Comparison of ENCODE assay signal across 8 cellular contexts in the genomic region with DNA sequence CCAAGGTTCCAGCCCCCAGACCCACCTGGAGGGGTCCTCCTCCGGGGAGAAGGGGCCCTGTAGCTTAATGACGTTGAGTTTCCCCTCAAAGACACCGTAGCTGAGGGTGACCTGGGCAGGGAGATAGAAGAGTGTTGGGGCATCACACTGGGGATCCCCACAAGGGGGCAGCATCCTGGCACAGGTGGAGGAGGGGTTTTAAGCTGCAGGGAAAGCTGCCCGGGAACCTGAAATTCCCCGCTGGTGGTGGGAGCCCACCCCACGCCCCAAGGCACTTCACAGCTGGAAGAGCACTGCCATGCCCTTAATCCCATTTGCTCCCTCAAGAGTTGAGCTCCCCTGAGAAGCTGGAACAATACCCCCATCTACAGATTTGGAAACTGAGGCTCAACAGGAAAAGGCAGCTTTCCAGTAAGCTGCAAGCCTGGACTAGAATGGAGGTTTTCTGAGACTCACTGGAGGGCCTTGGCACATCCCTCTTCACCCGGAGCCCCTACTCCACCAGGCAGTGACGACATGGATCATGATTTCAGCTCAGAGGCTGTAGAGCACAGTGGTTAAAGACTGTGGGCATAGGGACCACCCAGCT. TPM values are rescaled to one million over a fixed set of nuclear protein-coding genes. Genes with fewer than 3 reads are reported as not detected.
DNase-seq lines count a peak whose midpoint lies in the region; ATAC-seq, FAIRE-seq and TF ChIP-seq lines count a peak whose summit lies in the region.

No MANE protein-coding gene starts in this region.

- no peak overlapping the region for H3K4me3 ChIP-seq in heart right ventricle
- H3K4me3 ChIP-seq in Peyer's patch, result no peak overlapping the region
- H3K4me3 ChIP-seq in GM12878, result no peak overlapping the region

- H3K27ac ChIP-seq in heart right ventricle, result no peak overlapping the region
- no peak overlapping the region for H3K27ac ChIP-seq in Peyer's patch
- H3K27ac ChIP-seq in GM12878 (ENCODE audit: control insufficient read depth, insufficient read depth), result no peak overlapping the region

- BruUV-seq in GM12878 (replicated peaks; lab: Mats Ljungman, UMichigan), result no TSS peak

- H3K9ac ChIP-seq in GM12878 (ENCODE audit: control insufficient read depth, insufficient read depth, low read length), result no peak overlapping the region

- WGBS in heart right ventricle, 2 donors, result 32 to 33% methylated on average over 8 of the region's 8 CpGs
- 49% methylated on average over 8 of the region's 8 CpGs for WGBS in GM12878 (ENCODE audit: insufficient coverage, insufficient replicate concordance, low lambda C conversion rate, missing lambda C conversion rate)

- peaks cover 0 to 51% (median 20%) of the 10 kb centered on the region in 7 donors for H3K27me3 ChIP-seq in heart right ventricle
- H3K27me3 ChIP-seq in Peyer's patch, result no peaks in the 10 kb centered on the region
- no peaks in the 10 kb centered on the region for H3K27me3 ChIP-seq in GM12878 (replicated peaks in 1 of 2; ENCODE audit: control insufficient read depth in 2 of 2, insufficient read depth in 2 of 2, low read length in 1 of 2)

- 0 out of 2 replicates have a peak, but pooled peaks have one; percentile 23 for TF ChIP-seq RAD21 in GM12878 (IDR thresholded peaks at IDR 0.05; ENCODE audit: insufficient read depth, low read depth, low read length)

- TF ChIP-seq POLR2A in Peyer's patch (IDR thresholded peaks at IDR 0.05), result no peak
- TF ChIP-seq POLR2A in GM12878 (IDR thresholded peaks at IDR 0.05; ENCODE audit: low read depth, low read length), result no peak

- H3K9me3 ChIP-seq in heart right ventricle, result no peaks in the 10 kb centered on the region
- H3K9me3 ChIP-seq in Peyer's patch, result no peaks in the 10 kb centered on the region
- H3K9me3 ChIP-seq in GM12878 (replicated peaks; ENCODE audit: control insufficient read depth, insufficient read depth, low read length), result no peaks in the 10 kb centered on the region

- ATAC-seq in heart right ventricle (peak in 3 of 8 donors; percentile 11 to 35 (median 25)), Right ventricle myocardium superior (ENCODE audit: poor library complexity) (no peak), GM12878 (peak; percentile 74), GM21447 (IDR thresholded peaks at IDR 0.05; ENCODE audit: unreplicated experiment) (no peak)

- no peaks in the 10 kb centered on the region for H3K79me2 ChIP-seq in GM12878 (ENCODE audit: control insufficient read depth, insufficient read depth, low read length)

- FAIRE-seq in GM12878 (lab: Jason Lieb, UNC), result no peak

- RAD21 ChIA-PET in GM12878 (lab: Charles Lee; ENCODE audit: unreplicated experiment), result interaction anchor here (0.7 to 2.0 kb wide), 8 partner anchors 11 to 217 kb away, joined by 3 to 22 read pairs (median 3); no protein-coding TSS in a partner anchor

- no peak for TF ChIP-seq EP300 in GM12878 (IDR thresholded peaks at IDR 0.05; ENCODE audit: borderline replicate concordance in 1 of 2, control insufficient read depth in 1 of 2, low read depth in 2 of 2, low read length in 2 of 2)

- no peak for DNase-seq in heart right ventricle
- DNase-seq in Right ventricle myocardium superior, result no peak
- DNase-seq in Peyer's patch, result peak in 2 of 3 donors; percentile 69 to 76
- no peak for DNase-seq in GM12878 (ENCODE audit: low read depth, low spot score)
- peak; percentile 38 for DNase-seq in myocyte (ENCODE audit: low read depth)
- no peak for DNase-seq in SK-N-DZ (ENCODE audit: low spot score)
- DNase-seq in DMS79 treated with DMSO at 0.1 percent for 48 hours (lab: John Stamatoyannopoulos, UW), result no peak

- peaks cover 0 to 86% (median 0%) of the 10 kb centered on the region in 9 donors for H3K36me3 ChIP-seq in heart right ventricle
- H3K36me3 ChIP-seq in Peyer's patch, result peaks cover 0 to 27% (median 0%) of the 10 kb centered on the region in 3 donors
- H3K36me3 ChIP-seq in GM12878 (ENCODE audit: control insufficient read depth in 2 of 2, insufficient read depth in 2 of 2, low read length in 1 of 2), result peaks cover 11 to 12% of the 10 kb centered on the region in 2 experiments; a peak in 3 of 4 replicates

- no peak overlapping the region for H2AFZ ChIP-seq in GM12878 (ENCODE audit: control insufficient read depth, low read depth, low read length)

- CTCF ChIA-PET in GM12878 (lab: Yijun Ruan, JAX), result interaction anchor here (0.5 to 4.4 kb wide), 30 partner anchors 9 to 493 kb away, joined by 3 to 75 read pairs (median 4); a partner anchor contains a TSS

- in situ Hi-C loops in GM12878 (cut with MboI), result no loop called here

- intact Hi-C loops in heart right ventricle (cut with DNase I), result no loop called here
- intact Hi-C loops in Right ventricle myocardium superior (cut with DNase I), result no loop called here
- intact Hi-C loops in GM12878 (cut with micrococcal nuclease; ENCODE audit: unreplicated experiment), result no loop called here

- SMC1A ChIA-PET in GM12878 (lab: Charles Lee; ENCODE audit: uncharacterized antibody, unreplicated experiment), result interaction anchor here (0.8 to 2.0 kb wide), 11 partner anchors 8 to 205 kb away, joined by 3 to 15 read pairs (median 4); a partner anchor contains a TSS

- H3K4me2 ChIP-seq in GM12878 (ENCODE audit: control insufficient read depth, insufficient read depth), result no peak overlapping the region

- POLR2A ChIA-PET in GM12878 (lab: Charles Lee), result no interaction called here

- H3K4me1 ChIP-seq in heart right ventricle (no peaks in the 10 kb centered on the region), Peyer's patch (peaks cover 0 to 6% (median 0%) of the 10 kb centered on the region in 4 donors), GM12878 (ENCODE audit: control insufficient read depth, insufficient read depth, low read length) (no peaks in the 10 kb centered on the region)

- TF ChIP-seq CTCF in heart right ventricle (IDR thresholded peaks at IDR 0.05), result peak in 8 of 9 donors; percentile 22 to 57 (median 46)
- peak in 5 of 6 experiments; percentile 28 to 64 (median 60) for TF ChIP-seq CTCF in Peyer's patch (IDR thresholded peaks at IDR 0.05)
- TF ChIP-seq CTCF in GM12878 (IDR thresholded peaks at IDR 0.05 in 2 of 3, conservative IDR thresholded peaks at IDR 0.05 in 1 of 3; ENCODE audit: control insufficient read depth in 2 of 3, extremely low read depth in 1 of 3, insufficient read depth in 1 of 3, low read depth in 3 of 3, low read length in 3 of 3), result peak; percentile 52 to 76 (median 60)

- no peaks in the 10 kb centered on the region; the same call in 1 of the 2 replicates for H4K20me1 ChIP-seq in GM12878 (ENCODE audit: control insufficient read depth, insufficient read depth)

RNA-seq across cellular contexts. Expression of a gene that starts 13.7 kb away (rescaled TPM):
- total RNA-seq in heart right ventricle (10 to 100 TPM in 4 of 10 donors, 1 to 10 TPM in 6; 5.1 to 19.4 (median 8.5) TPM), Right ventricle myocardium superior (12.7 TPM), Peyer's patch (10 to 100 TPM; 12.4 to 47.0 (median 26.5) TPM), GM12878 (2014; rRNA removed) (66.5 and 80.0 TPM in 2 replicates), GM12878 (2014; rRNA removed; fragmentation: Illumina TruSeq; extraction: Trizol) (37.0 and 41.4 TPM in 2 replicates), GM12878 (2021) (95.5 and 99.1 TPM in 2 replicates), myocyte (0.51 and 0.68 TPM in 2 replicates)
- polyA plus RNA-seq in heart right ventricle (10 to 100 TPM in 1 of 2 donors, 1 to 10 TPM in 1; 8.9 to 15.8 TPM), GM12878 (2011; rRNA removed) (28.6 and 57.0 TPM in 2 replicates), GM12878 (2014; fragmentation: Illumina TruSeq; extraction: Trizol) (14.1 and 36.9 TPM in 2 replicates), GM12878 (2014; fragmentation: Nextera tagmentation; extraction: Ambion mirVana) (10 to 100 TPM; 11.5 to 26.1 TPM), GM12878 (2014; rRNA removed) (88.5 and 91.4 TPM in 2 replicates), GM12878 (2016; fragmentation: Nextera tagmentation; extraction: Ambion mirVana) (100 to 1,000 TPM; 100 to 117 TPM)
- total RNA-seq in GM12878 (2013; cell fraction: nucleolus; rRNA removed), result 88.8 and 114 TPM in 2 replicates
- 23.8 TPM for polyA plus RNA-seq in GM12878 (2011; ENCODE audit: low read depth)
- polyA plus RNA-seq in GM12878 (2011; cell fraction: cytosol; rRNA removed), result 81.4 and 141 TPM in 2 replicates
- polyA plus RNA-seq in GM12878 (2011; cell fraction: nucleus; rRNA removed), result 101 and 143 TPM in 2 replicates
- 50.7 and 51.5 TPM in 2 replicates for polyA plus RNA-seq in GM12878 (2012)
- 31.3 and 61.2 TPM in 2 replicates for polyA minus RNA-seq in GM12878 (2011; rRNA and poly(A)+ RNA removed)
- polyA minus RNA-seq in GM12878 (2011; cell fraction: cytosol; rRNA and poly(A)+ RNA removed), result 22.2 and 24.5 TPM in 2 replicates
- 21.4 and 35.7 TPM in 2 replicates for polyA minus RNA-seq in GM12878 (2011; cell fraction: nucleus; rRNA and poly(A)+ RNA removed)
- not detected for polyA plus RNA-seq in myocyte (2012)
- polyA plus RNA-seq in SK-N-DZ (2014; cell fraction: cytosol; rRNA removed), result 16.3 and 24.6 TPM in 2 replicates
- polyA plus RNA-seq in SK-N-DZ (2014; cell fraction: nucleus; rRNA removed), result 10.8 and 20.0 TPM in 2 replicates

RNA-seq across cellular contexts. Expression of a gene that starts 45.2 kb away (rescaled TPM):
- total RNA-seq in heart right ventricle (under 1 TPM in 6 of 10 donors, not detected in 4; 0.04 to 0.21 (median 0.05) TPM), Right ventricle myocardium superior (0.19 TPM), Peyer's patch (under 1 TPM in 1 of 4 donors, not detected in 3; under 0.01 TPM), GM12878 (2014; rRNA removed) (not detected in 2 replicates), GM12878 (2014; rRNA removed; fragmentation: Illumina TruSeq; extraction: Trizol) (not detected in 2 replicates), GM12878 (2021) (0.03 and 0.05 TPM in 2 replicates), myocyte (0.05 and 0.21 TPM in 2 replicates)
- polyA plus RNA-seq in heart right ventricle (under 1 TPM; under 0.01 to 0.01 TPM), GM12878 (2011; rRNA removed) (0.03 TPM in 1 of 2 replicates, not detected in the other), GM12878 (2014; fragmentation: Illumina TruSeq; extraction: Trizol) (not detected in 2 replicates), GM12878 (2014; fragmentation: Nextera tagmentation; extraction: Ambion mirVana) (not detected), GM12878 (2014; rRNA removed) (not detected in 2 replicates), GM12878 (2016; fragmentation: Nextera tagmentation; extraction: Ambion mirVana) (not detected)
- total RNA-seq in GM12878 (2013; cell fraction: nucleolus; rRNA removed), result 0.37 and 0.40 TPM in 2 replicates
- 0.04 TPM for polyA plus RNA-seq in GM12878 (2011; ENCODE audit: low read depth)
- polyA plus RNA-seq in GM12878 (2011; cell fraction: cytosol; rRNA removed), result 0.05 and 0.07 TPM in 2 replicates
- 0.23 and 0.36 TPM in 2 replicates for polyA plus RNA-seq in GM12878 (2011; cell fraction: nucleus; rRNA removed)
- polyA plus RNA-seq in GM12878 (2012), result 0.11 TPM in 2 replicates
- polyA minus RNA-seq in GM12878 (2011; rRNA and poly(A)+ RNA removed), result 0.10 TPM in 1 of 2 replicates, not detected in the other
- polyA minus RNA-seq in GM12878 (2011; cell fraction: cytosol; rRNA and poly(A)+ RNA removed), result not detected in 2 replicates
- not detected in 2 replicates for polyA minus RNA-seq in GM12878 (2011; cell fraction: nucleus; rRNA and poly(A)+ RNA removed)
- polyA plus RNA-seq in myocyte (2012), result 0.09 TPM
- polyA plus RNA-seq in SK-N-DZ (2014; cell fraction: cytosol; rRNA removed), result not detected in 2 replicates
- 0.05 TPM in 1 of 2 replicates, not detected in the other for polyA plus RNA-seq in SK-N-DZ (2014; cell fraction: nucleus; rRNA removed)

RNA-seq across cellular contexts. Expression of a gene that starts 46.7 kb away (rescaled TPM):
- 10 to 100 TPM in 3 of 10 donors, 1 to 10 TPM in 7; 7.4 to 12.9 (median 8.5) TPM for total RNA-seq in heart right ventricle
- polyA plus RNA-seq in heart right ventricle, result 10 to 100 TPM; 14.0 to 14.8 TPM
- 8.3 TPM for total RNA-seq in Right ventricle myocardium superior
- 100 to 1,000 TPM in 3 of 4 donors, 10 to 100 TPM in 1; 74.3 to 142 (median 123) TPM for total RNA-seq in Peyer's patch
- not detected in 2 replicates for total RNA-seq in GM12878 (2013; cell fraction: nucleolus; rRNA removed)
- total RNA-seq in GM12878 (2014; rRNA removed), result not detected in 2 replicates
- total RNA-seq in GM12878 (2014; rRNA removed; fragmentation: Illumina TruSeq; extraction: Trizol), result not detected in 2 replicates
- 0.08 and 0.21 TPM in 2 replicates for total RNA-seq in GM12878 (2021)
- polyA plus RNA-seq in GM12878 (2011; ENCODE audit: low read depth), result not detected
- 0.04 and 0.10 TPM in 2 replicates for polyA plus RNA-seq in GM12878 (2011; rRNA removed)
- 0.10 and 0.16 TPM in 2 replicates for polyA plus RNA-seq in GM12878 (2011; cell fraction: cytosol; rRNA removed)
- polyA plus RNA-seq in GM12878 (2011; cell fraction: nucleus; rRNA removed), result 0.48 and 0.61 TPM in 2 replicates
- polyA plus RNA-seq in GM12878 (2012), result not detected in 2 replicates
- not detected in 2 replicates for polyA plus RNA-seq in GM12878 (2014; fragmentation: Illumina TruSeq; extraction: Trizol)
- polyA plus RNA-seq in GM12878 (2014; fragmentation: Nextera tagmentation; extraction: Ambion mirVana), result not detected
- 0.10 TPM in 1 of 2 replicates, not detected in the other for polyA plus RNA-seq in GM12878 (2014; rRNA removed)
- not detected for polyA plus RNA-seq in GM12878 (2016; fragmentation: Nextera tagmentation; extraction: Ambion mirVana)
- 0.10 TPM in 1 of 2 replicates, not detected in the other for polyA minus RNA-seq in GM12878 (2011; rRNA and poly(A)+ RNA removed)
- not detected in 2 replicates for polyA minus RNA-seq in GM12878 (2011; cell fraction: cytosol; rRNA and poly(A)+ RNA removed)
- polyA minus RNA-seq in GM12878 (2011; cell fraction: nucleus; rRNA and poly(A)+ RNA removed), result 0.12 and 0.57 TPM in 2 replicates
- 5.7 and 7.3 TPM in 2 replicates for total RNA-seq in myocyte
- 1.4 TPM for polyA plus RNA-seq in myocyte (2012)
- polyA plus RNA-seq in SK-N-DZ (2014; cell fraction: cytosol; rRNA removed), result 1.8 and 2.6 TPM in 2 replicates
- 3.1 and 8.4 TPM in 2 replicates for polyA plus RNA-seq in SK-N-DZ (2014; cell fraction: nucleus; rRNA removed)

Comparison
In these comparisons a context has a peak if more than half of its experiments do, and no peak if none do; other contexts are left out.
1. DNase-seq: peak in Peyer's patch (2 of 3) and myocyte (single experiment); none in heart right ventricle (0 of 2), Right ventricle myocardium superior (single experiment), GM12878 (single experiment), SK-N-DZ (single experiment) and DMS79 treated with DMSO at 0.1 percent for 48 hours (single experiment).
2. Peak in every context shown above with its lines, with median percentiles within 50 percentile points of each other: CTCF ChIP-seq.